Comparison of ENCODE assay signal across 12 cellular contexts in genomic region chr2:96601382-96602292, GRCh38. TPM values are rescaled to one million over a fixed set of nuclear protein-coding genes. Genes with fewer than 3 reads are reported as not detected.
DNase-seq lines count a peak whose midpoint lies in the region; ATAC-seq and TF ChIP-seq lines count a peak whose summit lies in the region.
"Had no signal": no experiment of that assay in that cellular context is flagged by ENCODE, and none has a peak within 500 bp of the region (broad histone marks: within the 10 kb centered on the region; RNA-seq: fewer than 3 reads in every experiment).

No MANE protein-coding gene starts in this region.

- no peak overlapping the region for H3K4me3 ChIP-seq in CD8-positive, alpha-beta T cell (ENCODE audit: low read depth, low read length)
- no peak overlapping the region for H3K4me3 ChIP-seq in NB4 (ENCODE audit: low read depth, low read length)

- H3K27me3 ChIP-seq in CD8-positive, alpha-beta T cell (ENCODE audit: insufficient read depth, low read length): no peaks in the 10 kb centered on the region

- POLR2A ChIA-PET in CD8-positive, alpha-beta T cell (lab: Charles Lee): no interaction called here

- H3K4me3 Mint-ChIP-seq in CD8-positive, alpha-beta T cell: no peak overlapping the region
- no peak overlapping the region for H3K4me3 Mint-ChIP-seq in activated naive CD8-positive, alpha-beta T cell treated with anti-CD3 and anti-CD28 coated beads for 36 hours
- H3K4me3 Mint-ChIP-seq in osteocyte (ENCODE audit: unreplicated experiment): no peak overlapping the region

- intact Hi-C loops in CD8-positive, alpha-beta T cell (cut with DNase I, micrococcal nuclease): no loop called here

- H3K4me1 Mint-ChIP-seq in CD8-positive, alpha-beta T cell (ENCODE audit: low read depth): peaks cover 2% of the 10 kb centered on the region
- H3K4me1 Mint-ChIP-seq in activated naive CD8-positive, alpha-beta T cell treated with anti-CD3 and anti-CD28 coated beads for 36 hours: peaks cover 18% of the 10 kb centered on the region
- no peaks in the 10 kb centered on the region for H3K4me1 Mint-ChIP-seq in osteocyte (ENCODE audit: unreplicated experiment)

- peaks cover 88% of the 10 kb centered on the region for H3K36me3 Mint-ChIP-seq in CD8-positive, alpha-beta T cell
- H3K36me3 Mint-ChIP-seq in activated naive CD8-positive, alpha-beta T cell treated with anti-CD3 and anti-CD28 coated beads for 36 hours: peaks cover 42% of the 10 kb centered on the region
- peaks cover 72% of the 10 kb centered on the region for H3K36me3 Mint-ChIP-seq in osteocyte (ENCODE audit: unreplicated experiment)

- no peak overlapping the region for H3K27ac ChIP-seq in CD8-positive, alpha-beta T cell (ENCODE audit: low read depth, low read length)

- no peak for DNase-seq in CD8-positive, alpha-beta T cell
- DNase-seq in NB4 (ENCODE audit: low read depth) (peak; percentile 21), osteocyte (ENCODE audit: extremely low spot score, unreplicated experiment) (no peak), germinal center (ENCODE audit: low spot score) (no peak), NCI-H1092 treated with DMSO at 0.1 percent for 48 hours (lab: John Stamatoyannopoulos, UW) (no peak), NOMO-1 (lab: John Stamatoyannopoulos, UW; ENCODE audit: unreplicated experiment in 2 of 2) (no peak)
- DNase-seq in activated naive CD8-positive, alpha-beta T cell treated with anti-CD3 and anti-CD28 coated beads for 36 hours: no peak
- DNase-seq: aorta; OCI-M1; stimulated activated CD4-positive, alpha-beta T cell treated with anti-CD3 and anti-CD28 coated beads, Interleukin-2, amount 100 ng/mL, for 24 hours; stimulated activated naive CD4-positive, alpha-beta T cell had no signal

- H3K27ac Mint-ChIP-seq in CD8-positive, alpha-beta T cell: peak overlapping the region; percentile 27
- H3K27ac Mint-ChIP-seq in activated naive CD8-positive, alpha-beta T cell treated with anti-CD3 and anti-CD28 coated beads for 36 hours: peak overlapping the region; percentile 57
- peak overlapping the region; percentile 31 for H3K27ac Mint-ChIP-seq in osteocyte (ENCODE audit: unreplicated experiment)

- no peaks in the 10 kb centered on the region for H3K9me3 ChIP-seq in CD8-positive, alpha-beta T cell (ENCODE audit: low read length)

- ATAC-seq in CD8-positive, alpha-beta T cell: no peak

- CTCF ChIA-PET in CD8-positive, alpha-beta T cell (lab: Charles Lee): interaction anchor here (0.6 to 1.5 kb wide), 3 partner anchors 14 to 510 kb away, joined by 3 to 4 read pairs (median 3); no protein-coding TSS in a partner anchor

- no peaks in the 10 kb centered on the region for H3K9me3 Mint-ChIP-seq in CD8-positive, alpha-beta T cell
- no peaks in the 10 kb centered on the region for H3K9me3 Mint-ChIP-seq in activated naive CD8-positive, alpha-beta T cell treated with anti-CD3 and anti-CD28 coated beads for 36 hours
- H3K9me3 Mint-ChIP-seq in osteocyte (ENCODE audit: unreplicated experiment): no peaks in the 10 kb centered on the region

- H3K4me1 ChIP-seq in CD8-positive, alpha-beta T cell (ENCODE audit: insufficient read depth, low read length): no peaks in the 10 kb centered on the region

- H3K36me3 ChIP-seq in CD8-positive, alpha-beta T cell (ENCODE audit: insufficient read depth, low read length): peaks cover 46% of the 10 kb centered on the region

- no peak for TF ChIP-seq POLR2A in NB4 (IDR thresholded peaks at IDR 0.05; ENCODE audit: extremely low read depth, insufficient read length)

- no peaks in the 10 kb centered on the region for H3K27me3 Mint-ChIP-seq in CD8-positive, alpha-beta T cell (ENCODE audit: low read depth)
- no peaks in the 10 kb centered on the region for H3K27me3 Mint-ChIP-seq in activated naive CD8-positive, alpha-beta T cell treated with anti-CD3 and anti-CD28 coated beads for 36 hours
- H3K27me3 Mint-ChIP-seq in osteocyte (ENCODE audit: unreplicated experiment): no peaks in the 10 kb centered on the region

- TF ChIP-seq CTCF in CD8-positive, alpha-beta T cell (IDR thresholded peaks at IDR 0.05): no peak
- TF ChIP-seq CTCF in NB4 (IDR thresholded peaks at IDR 0.05; ENCODE audit: low read depth, low read length) (no peak), osteocyte (IDR thresholded peaks at IDR 0.05) (no peak)

RNA-seq across cellular contexts. Expression of gene KANSL3, which starts 36.5 kb away (rescaled TPM):
- total RNA-seq in CD8-positive, alpha-beta T cell: 10 to 100 TPM; 58.8 to 60.4 TPM
- total RNA-seq in activated naive CD8-positive, alpha-beta T cell treated with anti-CD3 and anti-CD28 coated beads for 36 hours: 10 to 100 TPM; 30.3 to 32.2 TPM
- 44.2 and 45.8 TPM in 2 replicates for total RNA-seq in osteocyte

RNA-seq across cellular contexts. Expression of gene FER1L5, which starts 40.9 kb away (rescaled TPM):
- not detected for total RNA-seq in CD8-positive, alpha-beta T cell
- total RNA-seq in activated naive CD8-positive, alpha-beta T cell treated with anti-CD3 and anti-CD28 coated beads for 36 hours: not detected
- 0.13 TPM in 1 of 2 replicates, not detected in the other for total RNA-seq in osteocyte
- total RNA-seq: pulmonary artery endothelial cell had no signal
